ENCODE assay signal across 1 cellular context in the genomic region with DNA sequence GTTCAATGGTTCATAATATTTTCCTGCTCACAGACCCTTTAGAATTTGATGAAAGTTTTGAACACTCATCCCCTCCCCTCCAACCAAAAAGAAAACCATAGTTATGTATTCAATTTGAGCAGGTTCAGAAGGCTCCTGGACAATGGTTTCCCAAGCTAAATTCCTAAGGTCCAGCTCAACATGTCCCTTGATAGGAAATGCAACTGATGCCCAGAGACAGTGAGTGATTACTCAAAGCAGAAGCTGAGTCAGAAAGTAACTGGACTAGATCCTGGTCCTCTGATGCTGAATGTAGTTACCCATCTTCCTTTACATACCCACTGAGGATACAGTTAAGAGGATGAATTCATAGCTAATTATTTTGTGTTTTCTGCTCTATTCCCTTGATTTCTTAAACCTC.
TF ChIP-seq lines count a peak whose summit lies in the region.

No MANE protein-coding gene starts in this region.

TF ChIP-seq in IMR-90, 13 proteins besides CTCF, POLR2A, EP300 and RAD21:
- no peak for TF ChIP-seq RFX5 (IDR thresholded peaks at IDR 0.05; ENCODE audit: low read depth, low read length)
- TF ChIP-seq RCOR1 (IDR thresholded peaks at IDR 0.05; ENCODE audit: insufficient replicate concordance, low read length): peak; percentile 74
- no peak for TF ChIP-seq MAZ (IDR thresholded peaks at IDR 0.05; ENCODE audit: borderline replicate concordance, low read depth, low read length)
- no peak for TF ChIP-seq NFE2L2 (IDR thresholded peaks at IDR 0.05; ENCODE audit: low read depth, low read length)
- no peak for TF ChIP-seq MXI1 (IDR thresholded peaks at IDR 0.05; ENCODE audit: borderline replicate concordance, low read depth, low read length)
- TF ChIP-seq, protein P1, sequence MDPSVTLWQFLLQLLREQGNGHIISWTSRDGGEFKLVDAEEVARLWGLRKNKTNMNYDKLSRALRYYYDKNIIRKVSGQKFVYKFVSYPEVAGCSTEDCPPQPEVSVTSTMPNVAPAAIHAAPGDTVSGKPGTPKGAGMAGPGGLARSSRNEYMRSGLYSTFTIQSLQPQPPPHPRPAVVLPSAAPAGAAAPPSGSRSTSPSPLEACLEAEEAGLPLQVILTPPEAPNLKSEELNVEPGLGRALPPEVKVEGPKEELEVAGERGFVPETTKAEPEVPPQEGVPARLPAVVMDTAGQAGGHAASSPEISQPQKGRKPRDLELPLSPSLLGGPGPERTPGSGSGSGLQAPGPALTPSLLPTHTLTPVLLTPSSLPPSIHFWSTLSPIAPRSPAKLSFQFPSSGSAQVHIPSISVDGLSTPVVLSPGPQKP (IDR thresholded peaks at IDR 0.05; ENCODE audit: borderline replicate concordance, low read depth, low read length): no peak
- TF ChIP-seq CEBPB (IDR thresholded peaks at IDR 0.05; ENCODE audit: low read depth, low read length): peak; percentile 52; the same call in 1 of the 2 replicates
- TF ChIP-seq SMC3 (IDR thresholded peaks at IDR 0.05; ENCODE audit: low read depth, low read length): no peak
- no peak for TF ChIP-seq FOS (IDR thresholded peaks at IDR 0.05; ENCODE audit: low read depth, low read length)
- TF ChIP-seq, protein P2, sequence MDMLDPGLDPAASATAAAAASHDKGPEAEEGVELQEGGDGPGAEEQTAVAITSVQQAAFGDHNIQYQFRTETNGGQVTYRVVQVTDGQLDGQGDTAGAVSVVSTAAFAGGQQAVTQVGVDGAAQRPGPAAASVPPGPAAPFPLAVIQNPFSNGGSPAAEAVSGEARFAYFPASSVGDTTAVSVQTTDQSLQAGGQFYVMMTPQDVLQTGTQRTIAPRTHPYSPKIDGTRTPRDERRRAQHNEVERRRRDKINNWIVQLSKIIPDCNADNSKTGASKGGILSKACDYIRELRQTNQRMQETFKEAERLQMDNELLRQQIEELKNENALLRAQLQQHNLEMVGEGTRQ (IDR thresholded peaks at IDR 0.05; ENCODE audit: low read depth, low read length): no peak
- no peak for TF ChIP-seq BHLHE40 (IDR thresholded peaks at IDR 0.05; ENCODE audit: low read depth, low read length)
- TF ChIP-seq MAFK (IDR thresholded peaks at IDR 0.05; ENCODE audit: low read depth, low read length): no peak
- no peak for TF ChIP-seq CHD1 (IDR thresholded peaks at IDR 0.05; ENCODE audit: low read depth, low read length)
